Comparison of ENCODE assay signal across 27 cellular contexts in the genomic region with DNA sequence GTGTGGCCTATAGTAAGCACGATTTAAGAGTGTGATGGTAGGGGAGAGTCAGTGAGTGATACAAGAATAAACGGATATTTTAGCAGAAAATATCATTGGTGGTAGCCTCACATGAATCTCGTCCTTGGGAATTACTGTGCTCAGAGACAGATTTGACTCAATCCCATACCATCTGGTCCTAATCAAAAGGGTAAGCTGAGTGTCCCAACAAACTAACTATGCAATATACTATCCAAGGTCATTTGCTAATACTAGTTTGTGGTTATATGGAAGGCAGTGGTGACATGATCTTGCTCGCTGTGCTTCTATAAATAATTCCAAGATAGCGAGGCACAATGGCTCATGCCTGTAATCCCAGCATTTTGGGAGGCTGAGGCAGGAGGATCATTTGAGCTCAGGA.
"Had no signal": no experiment of that assay in that cellular context is flagged by ENCODE, and none has a peak within 500 bp of the region (broad histone marks: within the 10 kb centered on the region; RNA-seq: fewer than 3 reads in every experiment).

No MANE protein-coding gene starts in this region.

- ATAC-seq: activated naive CD4-positive, alpha-beta T cell treated with anti-CD3 and anti-CD28 coated beads, Interleukin-2, amount 50 U/mL, for 72 hours; activated naive CD8-positive, alpha-beta T cell treated with anti-CD3 and anti-CD28 coated beads, Interleukin-2, amount 50 U/mL, for 24 hours; activated T-cell treated with anti-CD3 and anti-CD28 coated beads, Interleukin-2, amount 50 U/mL, for 4 hours; Panc1; Right ventricle myocardium inferior; T-cell had no signal

- H3K27ac ChIP-seq: SK-N-MC, VCaP had no signal

- H3K4me3 ChIP-seq: SK-N-MC had no signal

- DNase-seq: activated CD4-positive, alpha-beta memory T cell treated with anti-CD3 and anti-CD28 coated beads for 36 hours; activated CD4-positive, alpha-beta T cell treated with anti-CD3 and anti-CD28 coated beads, Interleukin-2, amount 10 ng/mL, durations not matched to agents 7 days and 5 days; activated CD4-positive, CD25-positive, alpha-beta regulatory T cell; activated CD8-positive, alpha-beta memory T cell treated with anti-CD3 and anti-CD28 coated beads for 24 hours; activated effector memory CD4-positive, alpha-beta T cell treated with anti-CD3 and anti-CD28 coated beads, Interleukin-2, amount 50 U/mL, for 16 hours; activated naive CD4-positive, alpha-beta T cell treated with Interleukin-2 at 50 U/mL for 16 hours; activated naive CD8-positive, alpha-beta T cell treated with anti-CD3 and anti-CD28 coated beads, Interleukin-2, amount 50 U/mL, for 24 hours; activated T-cell treated with anti-CD3 and anti-CD28 coated beads, Interleukin-2, amount 50 U/mL, for 4 hours; amygdala; NCI-H1092; NCI-H1417; NCI-H1930; NCI-H2171; NCI-H345; NCI-H510A; NCI-H69; NK-92 treated with Interleukin-12 subunit alpha and Interleukin-12 subunit beta, amount 100 ng/mL, for 24 hours; OCI-M1; RPMI8226; T-cell; T-helper 2 cell; T1000 had no signal
